1 cellular context compared by ENCODE assay signal in the genomic region with DNA sequence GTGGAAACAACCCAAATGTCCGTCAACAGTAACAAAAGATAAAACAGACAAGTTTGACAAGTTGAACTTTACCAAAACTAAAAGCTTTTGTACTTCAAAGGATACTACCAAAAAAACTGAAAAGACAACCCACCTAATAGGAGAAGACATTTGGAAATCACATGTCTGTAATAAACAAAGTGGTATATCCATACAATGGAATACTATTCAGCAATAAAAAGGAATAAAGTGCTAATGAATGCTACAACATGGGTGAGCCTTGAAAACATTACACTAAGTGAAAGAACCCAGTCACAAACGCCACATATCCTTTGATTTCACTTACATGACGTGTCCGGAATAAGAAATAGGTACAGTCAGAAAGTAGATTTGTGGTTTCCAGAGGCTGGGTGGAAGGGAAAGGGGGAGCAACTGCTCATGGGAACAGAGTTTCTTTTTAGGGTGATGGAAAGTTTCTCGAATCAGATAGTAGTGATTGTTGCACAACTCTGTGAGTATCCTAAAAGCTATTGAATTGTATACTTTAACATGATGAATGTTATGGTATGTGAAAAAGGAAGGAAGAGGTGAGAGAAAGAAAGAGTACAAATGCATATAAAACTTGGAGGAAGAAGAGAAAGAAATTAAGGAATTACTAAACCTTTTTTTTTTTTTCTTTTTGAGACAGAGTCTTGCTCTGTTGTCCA.
TF ChIP-seq lines count a peak whose summit lies in the region.

No MANE protein-coding gene starts in this region.

TF ChIP-seq in Ishikawa, 13 proteins besides CTCF, POLR2A, EP300 and RAD21 (continued from another document):
- TF ChIP-seq NFIC (IDR thresholded peaks at IDR 0.05) (no peak), TCF12 (IDR thresholded peaks at IDR 0.05; ENCODE audit: low read depth) (no peak), EGR1 (IDR thresholded peaks at IDR 0.05) (no peak)
